14 cellular contexts compared by ENCODE assay signal in the genomic region with DNA sequence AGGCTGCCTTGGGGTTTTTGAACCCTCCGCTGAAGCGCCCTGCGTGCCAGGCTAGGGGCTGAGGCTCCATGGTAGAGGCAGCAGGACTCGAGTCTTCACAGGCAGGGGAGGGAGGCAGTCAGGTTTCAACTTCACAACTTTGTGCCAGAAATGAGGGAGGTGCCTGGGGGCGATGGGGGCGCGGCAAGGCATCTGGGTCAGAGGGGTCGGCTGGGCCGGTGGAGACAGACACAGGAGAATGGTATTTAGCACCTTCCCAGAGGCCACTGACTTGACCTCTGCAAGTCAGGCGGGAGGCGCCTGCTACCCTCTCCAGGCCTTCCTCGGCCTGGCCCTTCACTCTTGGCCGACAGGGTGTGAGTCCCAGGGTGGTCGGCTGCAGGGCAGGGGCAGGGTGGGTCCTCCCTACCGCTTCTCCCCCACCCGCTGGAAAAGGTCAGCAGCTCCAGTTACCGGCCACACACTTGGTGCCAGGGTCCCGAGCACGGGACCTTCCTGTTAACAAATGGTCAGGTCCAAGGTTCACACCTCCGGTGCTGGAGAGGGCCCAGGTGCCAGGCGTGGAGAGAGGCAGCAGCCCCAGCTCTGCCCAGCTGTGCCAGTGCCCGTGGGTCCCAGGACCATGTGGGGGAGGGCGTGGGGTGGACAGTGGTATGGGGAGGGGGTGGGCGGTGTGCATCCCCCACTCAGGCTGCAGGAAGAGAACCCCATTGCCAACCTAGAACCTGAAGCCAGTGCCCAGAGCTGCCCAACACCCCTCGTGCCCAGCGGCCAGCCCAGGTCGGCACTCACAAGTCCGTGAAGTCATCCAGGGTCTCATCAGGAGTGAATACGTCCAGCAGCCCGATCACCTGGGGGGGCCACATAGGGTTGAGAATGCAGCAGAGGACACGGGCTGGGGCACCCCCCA.
"Had no signal": no experiment of that assay in that cellular context is flagged by ENCODE, and none has a peak within 500 bp of the region (broad histone marks: within the 10 kb centered on the region; RNA-seq: fewer than 3 reads in every experiment).

No MANE protein-coding gene starts in this region.

- H3K27ac ChIP-seq: ascending aorta, coronary artery, sigmoid colon, suprapubic skin, WERI-Rb-1 had no signal

- H3K36me3 ChIP-seq: ascending aorta, sigmoid colon, suprapubic skin had no signal

- FAIRE-seq: endometrium had no signal

- H3K4me3 ChIP-seq: ascending aorta, coronary artery, sigmoid colon, suprapubic skin had no signal

- H3K9me3 ChIP-seq: ascending aorta, sigmoid colon, suprapubic skin had no signal

- H3K27me3 ChIP-seq: ascending aorta had no signal

- DNase-seq: activated CD4-positive, alpha-beta T cell treated with anti-CD3 and anti-CD28 coated beads for 1 hour; activated gamma-delta T cell; erythroblast; foreskin melanocyte; sigmoid colon; stimulated activated naive CD4-positive, alpha-beta T cell treated with Interleukin-2 at 50 U/mL for 16 hours; SW 1271; T-helper 2 cell; trophoblast cell; WERI-Rb-1 had no signal
